8 cellular contexts compared by ENCODE assay signal in the genomic region with DNA sequence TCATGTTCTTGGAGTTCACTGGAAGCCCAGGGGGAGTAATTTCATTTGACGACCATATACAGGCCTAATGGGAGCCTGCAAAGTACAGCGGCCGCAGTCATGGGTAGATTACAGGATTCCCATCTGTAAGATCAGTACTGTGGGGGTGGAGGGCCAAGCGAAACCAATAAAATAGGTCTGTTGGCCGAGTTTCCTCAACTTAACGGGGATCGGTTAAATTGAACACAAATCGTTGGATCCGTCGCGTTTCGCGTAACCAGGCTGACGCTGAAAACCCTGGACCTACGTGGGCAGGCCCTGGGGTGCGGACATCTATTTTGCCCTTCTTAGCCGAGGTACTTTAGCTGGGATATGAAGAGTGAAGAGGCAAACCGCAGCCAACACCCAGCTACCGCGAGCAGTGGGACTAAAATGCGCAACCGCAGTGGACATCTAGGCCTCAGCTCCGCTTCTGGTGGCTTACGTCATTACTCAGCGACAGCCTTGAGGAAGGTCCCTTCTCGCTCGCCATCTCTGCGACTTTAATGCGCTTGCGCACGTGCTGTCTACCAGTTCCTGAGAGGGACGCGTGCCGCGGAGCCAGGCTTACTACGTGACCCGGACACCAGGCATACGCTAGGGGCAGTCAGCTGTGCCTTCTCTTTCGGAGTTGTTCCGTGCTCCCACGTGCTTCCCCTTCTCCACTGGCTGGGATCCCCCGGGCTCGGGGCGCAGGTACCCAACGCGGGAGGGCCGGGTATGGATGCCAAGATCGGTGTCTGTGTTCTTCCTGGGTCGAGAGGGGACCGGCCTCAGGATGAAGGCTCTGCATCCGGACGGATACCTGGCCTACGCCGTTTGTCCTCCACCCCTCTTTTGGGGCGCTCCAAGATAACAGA. TPM values are rescaled to one million over a fixed set of nuclear protein-coding genes. Genes with fewer than 3 reads are reported as not detected.
DNase-seq lines count a peak whose midpoint lies in the region; ATAC-seq and TF ChIP-seq lines count a peak whose summit lies in the region.

TSS of gene NAT10 (plus strand) at position 551 of the 878 bp plus-strand sequence. CDS start 2,597 bp downstream, outside the sequence.

- no peaks in the 10 kb centered on the region for H3K27me3 Mint-ChIP-seq in CD8-positive, alpha-beta T cell (ENCODE audit: low read depth)
- H3K27me3 Mint-ChIP-seq in activated CD4-positive, alpha-beta memory T cell treated with anti-CD3 and anti-CD28 coated beads for 36 hours: peaks cover 4% of the 10 kb centered on the region

- intact Hi-C loops in CD8-positive, alpha-beta T cell (cut with DNase I, micrococcal nuclease): loop anchor here (1.0 to 10.0 kb wide), 13 partner anchors 17 to 1559 kb away; partner anchors contain the start of genes APIP (in 2 of the 2), CAPRIN1 (in 2 of the 2), CAT (in 2 of the 2) and FBXO3 (in 2 of the 2)
- intact Hi-C loops in activated CD4-positive, alpha-beta memory T cell treated with anti-CD3 and anti-CD28 coated beads for 36 hours (cut with micrococcal nuclease): loop anchor here (1.0 to 5.0 kb wide), 7 partner anchors 19 to 334 kb away; partner anchors contain the start of genes ABTB2 and CAPRIN1
- intact Hi-C loops in dorsolateral prefrontal cortex (cut with DNase I): loop anchor here (1.0 to 10.0 kb wide), 5 partner anchors 53 to 809 kb away; partner anchors contain the start of genes ABTB2 (in 2 of the 2), APIP (in 1 of the 2) and PDHX (in 1 of the 2)
- intact Hi-C loops in right lobe of liver (cut with DNase I): loop anchor here in 1 of 2 donors (10.0 kb wide), 1 partner anchor 111 kb away; no protein-coding TSS in a partner anchor

- peak within 1 kb of the TSS; percentile 97 for H3K4me3 Mint-ChIP-seq in CD8-positive, alpha-beta T cell
- peak within 1 kb of the TSS; percentile 95 for H3K4me3 Mint-ChIP-seq in activated CD4-positive, alpha-beta memory T cell treated with anti-CD3 and anti-CD28 coated beads for 36 hours

- H3K9me3 Mint-ChIP-seq in CD8-positive, alpha-beta T cell: no peaks in the 10 kb centered on the region
- H3K9me3 Mint-ChIP-seq in activated CD4-positive, alpha-beta memory T cell treated with anti-CD3 and anti-CD28 coated beads for 36 hours: no peaks in the 10 kb centered on the region

- ATAC-seq in CD8-positive, alpha-beta T cell: peak; percentile 93
- peak; percentile 92 for ATAC-seq in GM19452 (IDR thresholded peaks at IDR 0.05; ENCODE audit: unreplicated experiment)
- ATAC-seq in right lobe of liver: peak; percentile 94 to 98 (median 95)

- H3K36me3 ChIP-seq in CD8-positive, alpha-beta T cell (ENCODE audit: insufficient read depth, low read length): peaks cover 24% of the 10 kb centered on the region
- H3K36me3 ChIP-seq in right lobe of liver: peaks cover 0 to 33% (median 3%) of the 10 kb centered on the region in 4 donors

- CTCF ChIA-PET in CD8-positive, alpha-beta T cell (lab: Charles Lee): interaction anchor here (1.0 to 2.4 kb wide), 3 partner anchors 18 to 69 kb away, joined by 3 to 7 read pairs (median 3); partner anchors contain the start of gene CAPRIN1
- CTCF ChIA-PET in activated CD4-positive, alpha-beta memory T cell treated with anti-CD3 and anti-CD28 coated beads for 36 hours (lab: Charles Lee): interaction anchor here (0.5 to 2.3 kb wide), 11 partner anchors 10 to 362 kb away, joined by 3 to 12 read pairs (median 4); partner anchors contain the start of genes ABTB2 and CAPRIN1

- peaks cover 60% of the 10 kb centered on the region for H3K4me1 Mint-ChIP-seq in CD8-positive, alpha-beta T cell (ENCODE audit: low read depth)
- H3K4me1 Mint-ChIP-seq in activated CD4-positive, alpha-beta memory T cell treated with anti-CD3 and anti-CD28 coated beads for 36 hours (ENCODE audit: low read depth): peaks cover 45% of the 10 kb centered on the region

- no peaks in the 10 kb centered on the region for H3K27me3 ChIP-seq in CD8-positive, alpha-beta T cell (ENCODE audit: insufficient read depth, low read length)
- no peaks in the 10 kb centered on the region for H3K27me3 ChIP-seq in dorsolateral prefrontal cortex
- H3K27me3 ChIP-seq in right lobe of liver: no peaks in the 10 kb centered on the region

- no peaks in the 10 kb centered on the region for H3K9me3 ChIP-seq in CD8-positive, alpha-beta T cell (ENCODE audit: low read length)
- H3K9me3 ChIP-seq in right lobe of liver: no peaks in the 10 kb centered on the region

- TF ChIP-seq CTCF in CD8-positive, alpha-beta T cell (IDR thresholded peaks at IDR 0.05): no peak
- TF ChIP-seq CTCF in dorsolateral prefrontal cortex (IDR thresholded peaks at IDR 0.05 in 54 of 56, conservative IDR thresholded peaks at IDR 0.05 in 2 of 56; ENCODE audit: low read depth in 1 of 56, partially characterized antibody in 56 of 56) (peak in 37 of 56 donors; percentile 6 to 51 (median 27)), right lobe of liver (IDR thresholded peaks at IDR 0.05) (peak in 2 of 4 donors; percentile 14 to 18)

- H3K27ac Mint-ChIP-seq in CD8-positive, alpha-beta T cell: peak within 1 kb of the TSS; percentile 99
- H3K27ac Mint-ChIP-seq in activated CD4-positive, alpha-beta memory T cell treated with anti-CD3 and anti-CD28 coated beads for 36 hours: peak within 1 kb of the TSS; percentile 98

- H3K4me3 ChIP-seq in CD8-positive, alpha-beta T cell (ENCODE audit: low read depth, low read length): peak within 1 kb of the TSS; percentile 70
- H3K4me3 ChIP-seq in dorsolateral prefrontal cortex (peak within 1 kb of the TSS; percentile 61 to 100 (median 95)), right lobe of liver (peak within 1 kb of the TSS; percentile 86 to 94 (median 88))

- TF ChIP-seq POLR2A in right lobe of liver (IDR thresholded peaks at IDR 0.05): peak; percentile 79

- peaks cover 27% of the 10 kb centered on the region for H3K4me1 ChIP-seq in CD8-positive, alpha-beta T cell (ENCODE audit: insufficient read depth, low read length)
- H3K4me1 ChIP-seq in right lobe of liver: peaks cover 0 to 20% (median 2%) of the 10 kb centered on the region in 4 donors

- peaks cover 43% of the 10 kb centered on the region for H3K36me3 Mint-ChIP-seq in CD8-positive, alpha-beta T cell
- peaks cover 42% of the 10 kb centered on the region for H3K36me3 Mint-ChIP-seq in activated CD4-positive, alpha-beta memory T cell treated with anti-CD3 and anti-CD28 coated beads for 36 hours

- POLR2A ChIA-PET in CD8-positive, alpha-beta T cell (lab: Charles Lee): interaction anchor here (0.8 to 3.0 kb wide), 9 partner anchors 9 to 330 kb away, joined by 3 to 46 read pairs (median 4); partner anchors contain the start of gene CAPRIN1
- POLR2A ChIA-PET in activated CD4-positive, alpha-beta memory T cell treated with anti-CD3 and anti-CD28 coated beads for 36 hours (lab: Charles Lee): interaction anchor here (0.6 to 1.9 kb wide), 11 partner anchors 10 to 381 kb away, joined by 3 to 11 read pairs (median 3); partner anchors contain the start of genes ABTB2, CAPRIN1 and CAT

- peak within 1 kb of the TSS; percentile 81 for H3K27ac ChIP-seq in CD8-positive, alpha-beta T cell (ENCODE audit: low read depth, low read length)
- H3K27ac ChIP-seq in dorsolateral prefrontal cortex (peak within 1 kb of the TSS; percentile 78 to 99 (median 94)), right lobe of liver (peak within 1 kb of the TSS; percentile 88 to 90 (median 90))

- peak; percentile 93 to 99 (median 98) for DNase-seq in CD8-positive, alpha-beta T cell
- DNase-seq in HK-2 (ENCODE audit: unreplicated experiment) (peak; percentile 95), NCI-H82 treated with DMSO at 0.1 percent for 48 hours (lab: John Stamatoyannopoulos, UW; ENCODE audit: unreplicated experiment) (peak; percentile 91), dorsolateral prefrontal cortex (peak; percentile 90 to 96 (median 94)), right lobe of liver (peak; percentile 95 to 97 (median 97))
- DNase-seq in activated CD4-positive, alpha-beta memory T cell treated with anti-CD3 and anti-CD28 coated beads for 36 hours: peak; percentile 98
- peak; percentile 91 to 98 for DNase-seq in stimulated activated CD4-positive, alpha-beta T cell treated with anti-CD3 and anti-CD28 coated beads, Interleukin-4, amount 100 ng/mL, for 4 hours

- WGBS in right lobe of liver (ENCODE audit: insufficient coverage, low coverage, low lambda C conversion rate, missing lambda C conversion rate): under 1% methylated on average over 29 of the region's 55 CpGs

RNA-seq across cellular contexts. Expression of gene NAT10, which starts in this region (rescaled TPM):
- total RNA-seq in CD8-positive, alpha-beta T cell: 10 to 100 TPM; 51.1 to 59.6 TPM
- total RNA-seq in activated CD4-positive, alpha-beta memory T cell treated with anti-CD3 and anti-CD28 coated beads for 36 hours: 10 to 100 TPM; 84.7 to 87.6 TPM
- 10 to 100 TPM; 41.9 to 72.5 (median 56.0) TPM for total RNA-seq in dorsolateral prefrontal cortex
- 10 to 100 TPM; 11.9 to 22.9 (median 19.1) TPM for total RNA-seq in right lobe of liver

Comparison
In these comparisons a context has a peak if more than half of its experiments do, and no peak if none do; other contexts are left out.
1. Peak in every context shown above with its lines: DNase-seq, ATAC-seq, H3K4me3 ChIP-seq and H3K27ac ChIP-seq.